In genomic region chr2:231670892-231671616, GRCh38 we compare ENCODE assay signal across 3 cellular contexts.
A peak's percentile ranks its signal among the peaks of the same experiment; 100 is the strongest.
TF ChIP-seq lines count a peak whose summit lies in the region.

No MANE protein-coding gene starts in this region.

TF ChIP-seq in SK-N-SH, 30 proteins besides CTCF, POLR2A, EP300 and RAD21:
- TF ChIP-seq SMC3 (IDR thresholded peaks at IDR 0.05; ENCODE audit: low read depth, low read length) (peak; percentile 32; the same call in 1 of the 2 replicates), FOXJ3 (CRISPR knock-in tag; IDR thresholded peaks at IDR 0.05) (no peak)

TF ChIP-seq in SK-N-SH treated with all-trans-retinoic acid at 6 μM for 48 hours, 23 proteins besides CTCF, POLR2A, EP300 and RAD21:
- no peak for TF ChIP-seq ZNF70 (CRISPR knock-in tag; IDR thresholded peaks at IDR 0.05)
- no peak for TF ChIP-seq SNAI2 (CRISPR knock-in tag; IDR thresholded peaks at IDR 0.05)
- no peak for TF ChIP-seq PPARA (CRISPR knock-in tag; IDR thresholded peaks at IDR 0.05; ENCODE audit: borderline replicate concordance)
- TF ChIP-seq ZFP30 (CRISPR knock-in tag; IDR thresholded peaks at IDR 0.05), result no peak
- TF ChIP-seq RARB (CRISPR knock-in tag; IDR thresholded peaks at IDR 0.05), result no peak
- no peak for TF ChIP-seq CSRNP3 (CRISPR knock-in tag; IDR thresholded peaks at IDR 0.05)
- TF ChIP-seq TSHZ2 (CRISPR knock-in tag; IDR thresholded peaks at IDR 0.05), result no peak
- TF ChIP-seq ESRRG (CRISPR knock-in tag; IDR thresholded peaks at IDR 0.05), result no peak
- no peak for TF ChIP-seq TOX (CRISPR knock-in tag; IDR thresholded peaks at IDR 0.05; ENCODE audit: borderline replicate concordance)
- TF ChIP-seq GLIS3 (CRISPR knock-in tag; IDR thresholded peaks at IDR 0.05), result no peak
- TF ChIP-seq ZNF565 (CRISPR knock-in tag; conservative IDR thresholded peaks at IDR 0.05; ENCODE audit: low read depth), result no peak
- TF ChIP-seq OSR1 (CRISPR knock-in tag; IDR thresholded peaks at IDR 0.05), result no peak
- TF ChIP-seq ZC3H10 (CRISPR knock-in tag; IDR thresholded peaks at IDR 0.05), result no peak
- no peak for TF ChIP-seq TCF4 (CRISPR knock-in tag; IDR thresholded peaks at IDR 0.05; ENCODE audit: borderline replicate concordance)
- no peak for TF ChIP-seq PATZ1 (CRISPR knock-in tag; IDR thresholded peaks at IDR 0.05; ENCODE audit: borderline replicate concordance)
- no peak for TF ChIP-seq POU6F1 (CRISPR knock-in tag; IDR thresholded peaks at IDR 0.05; ENCODE audit: borderline replicate concordance, low read depth)
- TF ChIP-seq CSDC2 (CRISPR knock-in tag; IDR thresholded peaks at IDR 0.05), result no peak

TF ChIP-seq in GM12878, 131 proteins besides CTCF, POLR2A, EP300 and RAD21:
- TF ChIP-seq FOXM1 (IDR thresholded peaks at IDR 0.05; ENCODE audit: low read depth, low read length) (no peak), KDM1A (IDR thresholded peaks at IDR 0.05; ENCODE audit: borderline replicate concordance) (no peak), DPF2 (IDR thresholded peaks at IDR 0.05) (no peak), ZNF592 (IDR thresholded peaks at IDR 0.05) (no peak), MEF2B (IDR thresholded peaks at IDR 0.05; ENCODE audit: partially characterized antibody, poor library complexity, severe bottlenecking) (no peak), IRF4 (IDR thresholded peaks at IDR 0.05; ENCODE audit: low read depth, low read length) (no peak), ETV6 (conservative IDR thresholded peaks at IDR 0.05 in 1 of 2, IDR thresholded peaks at IDR 0.05 in 1 of 2; ENCODE audit: borderline replicate concordance in 1 of 2, low read depth in 1 of 2) (no peak), MYB (IDR thresholded peaks at IDR 0.05; ENCODE audit: borderline replicate concordance, low read depth, low read length) (no peak), USF2 (IDR thresholded peaks at IDR 0.05; ENCODE audit: borderline replicate concordance, low read depth, low read length) (no peak), SMARCA5 (IDR thresholded peaks at IDR 0.05) (peak; percentile 21; the same call in 1 of the 2 replicates), IRF5 (IDR thresholded peaks at IDR 0.05; ENCODE audit: borderline replicate concordance) (no peak), PML (IDR thresholded peaks at IDR 0.05; ENCODE audit: low read length) (no peak), NFIC (IDR thresholded peaks at IDR 0.05; ENCODE audit: low read depth, low read length) (no peak), BACH1 (IDR thresholded peaks at IDR 0.05; ENCODE audit: borderline replicate concordance) (0 out of 2 replicates have a peak, but pooled peaks have one; percentile 28), HDGF (IDR thresholded peaks at IDR 0.05) (peak; percentile 53; the same call in 1 of the 2 replicates), E2F4 (IDR thresholded peaks at IDR 0.05; ENCODE audit: low read depth, low read length) (no peak), ZNF687 (IDR thresholded peaks at IDR 0.05) (no peak), SRF (IDR thresholded peaks at IDR 0.05; ENCODE audit: low read depth in 2 of 2, low read length in 2 of 2) (no peak), FOXK2 (IDR thresholded peaks at IDR 0.05) (no peak), SMC3 (IDR thresholded peaks at IDR 0.05; ENCODE audit: borderline replicate concordance, low read length) (peak; percentile 24; the same call in 1 of the 2 replicates), IKZF2 (IDR thresholded peaks at IDR 0.05) (peak; percentile 72 to 75), IKZF1 (conservative IDR thresholded peaks at IDR 0.05) (peak; percentile 64), SREBF1 (IDR thresholded peaks at IDR 0.05; ENCODE audit: low read length) (no peak), PRDM15 (CRISPR knock-in tag; IDR thresholded peaks at IDR 0.05) (no peak), LARP7 (IDR thresholded peaks at IDR 0.05) (peak; percentile 55; the same call in 1 of the 2 replicates), FOS (IDR thresholded peaks at IDR 0.05; ENCODE audit: borderline replicate concordance, extremely low read depth, insufficient read length) (no peak), SMAD5 (IDR thresholded peaks at IDR 0.05; ENCODE audit: low read depth) (no peak), RELB (IDR thresholded peaks at IDR 0.05; ENCODE audit: low read depth) (no peak; the same call in 1 of the 2 replicates), ZBTB33 (IDR thresholded peaks at IDR 0.05) (no peak)
TF ChIP-seq in GM12878: peak in this region for 7.
